Comparison of ENCODE assay signal across 19 cellular contexts in the genomic region with DNA sequence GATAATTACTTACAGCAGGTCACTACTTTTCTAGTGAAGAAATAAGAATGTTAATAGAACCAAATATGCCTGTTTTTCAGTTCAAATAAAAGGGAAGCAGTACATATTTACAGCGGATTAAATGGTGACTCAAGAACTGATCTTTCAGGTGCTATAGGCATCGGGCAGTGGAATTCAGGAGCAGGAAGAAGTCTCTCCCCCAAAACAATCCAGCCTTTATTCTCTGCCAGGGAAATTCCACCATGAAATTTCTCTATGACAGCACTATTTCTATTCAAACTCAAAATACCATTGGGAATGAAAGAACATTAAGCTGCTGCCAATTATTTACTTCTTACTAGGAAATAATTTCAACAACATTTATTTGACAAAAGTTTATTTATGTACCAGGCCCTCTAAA.
A peak's percentile ranks its signal among the peaks of the same experiment; 100 is the strongest.
DNase-seq lines count a peak whose midpoint lies in the region; ATAC-seq and TF ChIP-seq lines count a peak whose summit lies in the region.
"Had no signal": no experiment of that assay in that cellular context is flagged by ENCODE, and none has a peak within 500 bp of the region (broad histone marks: within the 10 kb centered on the region; RNA-seq: fewer than 3 reads in every experiment).

No MANE protein-coding gene starts in this region.

- DNase-seq in COLO829 (ENCODE audit: low spot score) (peak; percentile 82), NCI-H69 (lab: John Stamatoyannopoulos, UW) (peak; percentile 61), lung microvascular endothelial cell (ENCODE audit: low read depth in 2 of 2) (peak; percentile 30 to 50), NCI-H1930 (lab: John Stamatoyannopoulos, UW) (no peak)
- no peak for DNase-seq in activated T-cell treated with anti-CD3 and anti-CD28 coated beads, Interleukin-2, amount 50 U/mL, for 48 hours
- DNase-seq in activated CD4-positive, alpha-beta T cell treated with anti-CD3 and anti-CD28 coated beads for 4 hours, result no peak
- DNase-seq: DMS79; H9; HFFc6; Kasumi-1; MG63; NCI-H187; NCI-H2107; NCI-H446 treated with DMSO at 0.1 percent for 48 hours; NK-92 treated with Interleukin-12 subunit alpha and Interleukin-12 subunit beta, amount 100 ng/mL, for 24 hours had no signal

- H3K27ac Mint-ChIP-seq in brain, result peak overlapping the region in 3 of 5 experiments; percentile 10 to 59 (median 14)
- H3K27ac Mint-ChIP-seq: B cell, CD14-positive monocyte, H9, HFFc6 had no signal

- peaks cover 4 to 19% (median 11%) of the 10 kb centered on the region in 5 experiments for H3K9me3 Mint-ChIP-seq in brain
- H3K9me3 Mint-ChIP-seq: H9, HFFc6 had no signal

- no peak for ATAC-seq in GM21447 (IDR thresholded peaks at IDR 0.05; ENCODE audit: unreplicated experiment)

- no peak for TF ChIP-seq CTCF in brain (conservative IDR thresholded peaks at IDR 0.05)

- H3K4me1 Mint-ChIP-seq in brain, result peaks cover 34% of the 10 kb centered on the region
- H3K4me1 Mint-ChIP-seq: B cell, CD14-positive monocyte had no signal

- peak overlapping the region in 1 of 5 experiments; percentile 38 for H3K4me3 Mint-ChIP-seq in brain
- H3K4me3 Mint-ChIP-seq: B cell, CD14-positive monocyte, H9, HFFc6 had no signal

- peaks cover 22% of the 10 kb centered on the region for H3K27me3 Mint-ChIP-seq in brain

- H3K36me3 Mint-ChIP-seq in brain, result no peaks in the 10 kb centered on the region
- H3K36me3 Mint-ChIP-seq: CD14-positive monocyte had no signal

Comparison
In these comparisons a context has a peak if more than half of its experiments do, and no peak if none do; other contexts are left out.
1. DNase-seq: peak in COLO829 (single experiment), NCI-H69 (single experiment) and lung microvascular endothelial cell (2 of 2); none in activated T-cell treated with anti-CD3 and anti-CD28 coated beads, Interleukin-2, amount 50 U/mL, for 48 hours (0 of 2), activated CD4-positive, alpha-beta T cell treated with anti-CD3 and anti-CD28 coated beads for 4 hours (0 of 2) and NCI-H1930 (0 of 2).